In genomic region chr10:119412244-119412750, GRCh38 we compare ENCODE assay signal across 10 cellular contexts.
DNase-seq lines count a peak whose midpoint lies in the region; ATAC-seq and TF ChIP-seq lines count a peak whose summit lies in the region.
"Had no signal": no experiment of that assay in that cellular context is flagged by ENCODE, and none has a peak within 500 bp of the region (broad histone marks: within the 10 kb centered on the region; RNA-seq: fewer than 3 reads in every experiment).

No MANE protein-coding gene starts in this region.

- no peaks in the 10 kb centered on the region for H3K27me3 ChIP-seq in mucosa of rectum (ENCODE audit: control insufficient read depth in 2 of 2, insufficient read depth in 2 of 2, low read length in 2 of 2)
- no peaks in the 10 kb centered on the region for H3K27me3 ChIP-seq in upper lobe of left lung
- no peaks in the 10 kb centered on the region for H3K27me3 ChIP-seq in MG63

- H3K4me3 ChIP-seq in fibroblast of the aortic adventitia (ENCODE audit: low read depth, low read length) (no peak overlapping the region), mucosa of rectum (ENCODE audit: low read length in 2 of 2) (no peak overlapping the region), upper lobe of left lung (no peak overlapping the region), MG63 (no peak overlapping the region)

- no peaks in the 10 kb centered on the region for H3K9me3 ChIP-seq in mucosa of rectum (ENCODE audit: control insufficient read depth in 2 of 2, low read length in 2 of 2)
- no peaks in the 10 kb centered on the region for H3K9me3 ChIP-seq in upper lobe of left lung
- H3K9me3 ChIP-seq in MG63: no peaks in the 10 kb centered on the region

- no peak for TF ChIP-seq POLR2A in upper lobe of left lung (IDR thresholded peaks at IDR 0.05)

- H3K36me3 ChIP-seq in mucosa of rectum (ENCODE audit: control insufficient read depth in 2 of 2, insufficient read depth in 2 of 2, low read length in 2 of 2): no peaks in the 10 kb centered on the region
- no peaks in the 10 kb centered on the region for H3K36me3 ChIP-seq in upper lobe of left lung
- H3K36me3 ChIP-seq in MG63: no peaks in the 10 kb centered on the region

- H3K4me1 ChIP-seq in mucosa of rectum (ENCODE audit: control insufficient read depth in 2 of 2, insufficient read depth in 2 of 2, low read length in 2 of 2): peaks cover 2 to 14% of the 10 kb centered on the region in 2 donors
- peaks cover 30 to 62% (median 45%) of the 10 kb centered on the region in 4 donors for H3K4me1 ChIP-seq in upper lobe of left lung

- peak in 1 of 4 donors; percentile 85 for TF ChIP-seq EP300 in upper lobe of left lung (IDR thresholded peaks at IDR 0.05)

- peak; percentile 62 to 78 for ATAC-seq in upper lobe of left lung (ENCODE audit: low FRiP score in 2 of 2)
- ATAC-seq in HG03354 (IDR thresholded peaks at IDR 0.05; ENCODE audit: poor library complexity, severe bottlenecking, unreplicated experiment): no peak
- ATAC-seq: stimulated activated naive CD8-positive, alpha-beta T cell treated with anti-CD3 and anti-CD28 coated beads, Interleukin-15, amount 100 ng/mL, for 72 hours had no signal

- DNase-seq in DMS 273 (lab: John Stamatoyannopoulos, UW; ENCODE audit: unreplicated experiment) (peak; percentile 49), DMS 273 treated with DMSO at 0.1 percent for 48 hours (lab: John Stamatoyannopoulos, UW) (no peak), fibroblast of the aortic adventitia (ENCODE audit: low read depth) (peak; percentile 61), upper lobe of left lung (peak; percentile 86 to 91), activated T-cell treated with anti-CD3 and anti-CD28 coated beads for 4 hours (no peak), MG63 (no peak)
- DNase-seq: stimulated activated naive CD8-positive, alpha-beta T cell treated with anti-CD3 and anti-CD28 coated beads, Interleukin-15, amount 100 ng/mL, for 72 hours had no signal

- H3K9ac ChIP-seq in mucosa of rectum (ENCODE audit: low read depth in 1 of 2, low read length in 2 of 2): no peak overlapping the region

- TF ChIP-seq CTCF in fibroblast of the aortic adventitia (IDR thresholded peaks at IDR 0.05; ENCODE audit: insufficient read depth, low read length): no peak
- TF ChIP-seq CTCF in upper lobe of left lung (IDR thresholded peaks at IDR 0.05): no peak

- H3K27ac ChIP-seq in mucosa of rectum (ENCODE audit: low read depth in 2 of 2, low read length in 2 of 2): peak overlapping the region; percentile 54 to 83
- H3K27ac ChIP-seq in upper lobe of left lung: peak overlapping the region; percentile 65 to 84 (median 80)
- H3K27ac ChIP-seq: 22Rv1 had no signal

- WGBS in upper lobe of left lung, 2 donors: 34 to 40% methylated on average over 3 to 21 of the region's 21 CpGs

Comparison
In these comparisons a context has a peak if more than half of its experiments do, and no peak if none do; other contexts are left out.
1. DNase-seq: peak in DMS 273 (single experiment), fibroblast of the aortic adventitia (single experiment) and upper lobe of left lung (2 of 2); none in DMS 273 treated with DMSO at 0.1 percent for 48 hours (single experiment), activated T-cell treated with anti-CD3 and anti-CD28 coated beads for 4 hours (single experiment) and MG63 (single experiment).